Comparison of ENCODE assay signal across 10 cellular contexts in the genomic region with DNA sequence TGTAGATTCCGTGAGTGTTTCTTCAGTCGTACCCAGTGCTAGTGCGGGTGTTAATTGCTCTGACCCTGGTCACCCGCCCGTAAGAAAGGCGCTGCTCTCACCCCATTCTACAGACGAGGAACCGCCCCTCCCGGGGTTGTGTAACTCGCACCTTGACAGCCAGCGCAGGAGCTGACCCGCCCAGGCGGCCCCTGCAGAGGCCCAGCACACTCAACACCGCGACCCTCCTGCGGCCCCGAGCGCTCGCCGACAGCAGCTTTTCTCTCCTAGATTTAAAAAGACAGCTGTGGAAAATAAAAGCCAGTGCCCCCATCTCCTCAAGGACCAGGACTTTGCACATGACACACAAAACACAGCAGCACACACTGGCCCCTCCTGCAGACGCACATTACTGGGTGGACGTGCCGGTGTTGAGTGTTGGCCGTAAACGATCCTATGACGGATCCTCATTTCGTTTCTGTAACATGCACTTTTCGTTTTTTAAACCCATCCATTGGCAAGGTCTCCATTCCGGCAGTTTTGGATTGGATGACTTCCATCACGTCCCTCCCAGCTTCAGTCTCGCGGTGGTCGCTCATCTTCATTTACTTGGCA. TPM values are rescaled to one million over a fixed set of nuclear protein-coding genes. Genes with fewer than 3 reads are reported as not detected.
DNase-seq lines count a peak whose midpoint lies in the region; ATAC-seq and TF ChIP-seq lines count a peak whose summit lies in the region.
"Had no signal": no experiment of that assay in that cellular context is flagged by ENCODE, and none has a peak within 500 bp of the region (broad histone marks: within the 10 kb centered on the region; RNA-seq: fewer than 3 reads in every experiment).

No MANE protein-coding gene starts in this region.

- H3K27ac Mint-ChIP-seq in central memory CD8-positive, alpha-beta T cell (ENCODE audit: low read depth), result peak overlapping the region; percentile 65
- H3K27ac Mint-ChIP-seq in naive thymus-derived CD8-positive, alpha-beta T cell, result peak overlapping the region in 5 of 10 donors; percentile 20 to 89 (median 34)

- peaks cover 35% of the 10 kb centered on the region for H3K36me3 Mint-ChIP-seq in central memory CD8-positive, alpha-beta T cell (ENCODE audit: insufficient read depth)
- no peaks in the 10 kb centered on the region for H3K36me3 Mint-ChIP-seq in naive thymus-derived CD8-positive, alpha-beta T cell

- no peaks in the 10 kb centered on the region for H3K9me3 Mint-ChIP-seq in central memory CD8-positive, alpha-beta T cell
- H3K9me3 Mint-ChIP-seq in naive thymus-derived CD8-positive, alpha-beta T cell, result peaks cover 0 to 4% (median 0%) of the 10 kb centered on the region in 9 donors

- peaks cover 51% of the 10 kb centered on the region for H3K4me1 Mint-ChIP-seq in central memory CD8-positive, alpha-beta T cell
- peaks cover 22 to 64% (median 52%) of the 10 kb centered on the region in 4 donors for H3K4me1 Mint-ChIP-seq in naive thymus-derived CD8-positive, alpha-beta T cell

- no peak for ATAC-seq in central memory CD8-positive, alpha-beta T cell (replicated peaks; ENCODE audit: extremely low read depth, poor library complexity, severe bottlenecking)
- ATAC-seq in naive thymus-derived CD8-positive, alpha-beta T cell, result no peak
- no peak for ATAC-seq in HG02884 (IDR thresholded peaks at IDR 0.05; ENCODE audit: unreplicated experiment)
- no peak for ATAC-seq in HG03378 (IDR thresholded peaks at IDR 0.05; ENCODE audit: unreplicated experiment)
- no peak for ATAC-seq in GM18520 (IDR thresholded peaks at IDR 0.05; ENCODE audit: unreplicated experiment)

- peaks cover 23% of the 10 kb centered on the region for H3K27me3 Mint-ChIP-seq in central memory CD8-positive, alpha-beta T cell
- H3K27me3 Mint-ChIP-seq in naive thymus-derived CD8-positive, alpha-beta T cell, result peaks cover 0 to 66% (median 10%) of the 10 kb centered on the region in 5 donors

- TF ChIP-seq CTCF in GM12864 (IDR thresholded peaks at IDR 0.05; ENCODE audit: low read depth, low read length, missing control alignments), result no peak

- H3K4me3 ChIP-seq in GM12864 (ENCODE audit: low read depth, low read length), result peak overlapping the region; percentile 1; the same call in 1 of the 2 replicates
- H3K4me3 ChIP-seq: pancreas, suprapubic skin had no signal

- H3K4me3 Mint-ChIP-seq in central memory CD8-positive, alpha-beta T cell, result peak overlapping the region; percentile 52
- peak overlapping the region in 9 of 10 donors; percentile 36 to 70 (median 60) for H3K4me3 Mint-ChIP-seq in naive thymus-derived CD8-positive, alpha-beta T cell

- no peak for DNase-seq in GM12864 (ENCODE audit: low read depth)
- DNase-seq in HuH-7 (ENCODE audit: low spot score), result peak; percentile 70
- no peak for DNase-seq in central memory CD8-positive, alpha-beta T cell (ENCODE audit: low spot score in 2 of 2)
- no peak for DNase-seq in naive thymus-derived CD8-positive, alpha-beta T cell
- DNase-seq: dermis blood vessel endothelial cell had no signal

- POLR2A ChIA-PET in naive thymus-derived CD8-positive, alpha-beta T cell (lab: Charles Lee), result interaction anchor here (0.8 to 3.9 kb wide), 4 partner anchors 9 to 91 kb away, joined by 3 to 19 read pairs (median 8); partner anchors contain the start of gene TRIM52

RNA-seq across cellular contexts. Expression of gene OR2V2, which starts 22.9 kb away (rescaled TPM):
- not detected for total RNA-seq in naive thymus-derived CD8-positive, alpha-beta T cell
- polyA plus RNA-seq in naive thymus-derived CD8-positive, alpha-beta T cell, result not detected
- total RNA-seq: dermis blood vessel endothelial cell, pancreas, suprapubic skin had no signal
- polyA plus RNA-seq: pancreas had no signal

RNA-seq across cellular contexts. Expression of gene TRIM7, which starts 34.7 kb away (rescaled TPM):
- total RNA-seq in naive thymus-derived CD8-positive, alpha-beta T cell, result 1 to 10 TPM; 3.7 to 4.2 TPM
- under 1 TPM in 1 of 3 donors, not detected in 2; 0.40 TPM for polyA plus RNA-seq in naive thymus-derived CD8-positive, alpha-beta T cell

RNA-seq across cellular contexts. Expression of gene OR2V1, which starts 39.4 kb away (rescaled TPM):
- total RNA-seq in naive thymus-derived CD8-positive, alpha-beta T cell, result not detected
- polyA plus RNA-seq in naive thymus-derived CD8-positive, alpha-beta T cell, result not detected
- total RNA-seq: dermis blood vessel endothelial cell, pancreas, suprapubic skin had no signal
- polyA plus RNA-seq: pancreas had no signal

RNA-seq across cellular contexts. Expression of gene TRIM41, which starts 52.7 kb away (rescaled TPM):
- 10 to 100 TPM; 33.3 to 40.7 TPM for total RNA-seq in naive thymus-derived CD8-positive, alpha-beta T cell
- polyA plus RNA-seq in naive thymus-derived CD8-positive, alpha-beta T cell, result 1 to 10 TPM; 1.1 to 2.6 (median 1.6) TPM
